Comparison of ENCODE assay signal across 8 cellular contexts in genomic region chr6:11538049-11538798, GRCh38. TPM values are rescaled to one million over a fixed set of nuclear protein-coding genes. Genes with fewer than 3 reads are reported as not detected.
A peak's percentile ranks its signal among the peaks of the same experiment; 100 is the strongest.
DNase-seq lines count a peak whose midpoint lies in the region; ATAC-seq and TF ChIP-seq lines count a peak whose summit lies in the region.

No MANE protein-coding gene starts in this region.

- POLR2A ChIA-PET in activated B cell treated with CpG ODN at 0.5 μM for 24 hours (lab: Charles Lee) = interaction anchor here (0.5 to 0.9 kb wide), 2 partner anchors 23 to 1790 kb away, joined by 3 to 4 read pairs; partner anchors contain the start of gene TBC1D7

- no peaks in the 10 kb centered on the region for H3K9me3 ChIP-seq in left lung

- DNase-seq in Daoy (ENCODE audit: low read depth) = peak; percentile 53
- DNase-seq in HuH-7 (ENCODE audit: low spot score) = peak; percentile 18
- peak; percentile 42 for DNase-seq in activated B cell treated with CpG ODN at 0.5 μM for 24 hours
- DNase-seq in left lung = peak; percentile 51 to 88
- DNase-seq in stimulated activated CD4-positive, alpha-beta T cell treated with anti-CD3 and anti-CD28 coated beads, Interleukin-4, amount 100 ng/mL, for 24 hours = peak; percentile 25

- H3K27ac Mint-ChIP-seq in activated B cell treated with CpG ODN at 0.5 μM for 24 hours = no peak overlapping the region

- H3K9me3 Mint-ChIP-seq in activated B cell treated with CpG ODN at 0.5 μM for 24 hours = no peaks in the 10 kb centered on the region

- H3K4me3 Mint-ChIP-seq in activated B cell treated with CpG ODN at 0.5 μM for 24 hours = peak overlapping the region; percentile 84

- TF ChIP-seq CTCF in activated B cell treated with CpG ODN at 0.5 μM for 24 hours (IDR thresholded peaks at IDR 0.05) (no peak), left lung (IDR thresholded peaks at IDR 0.05) (no peak)

- intact Hi-C loops in activated B cell treated with CpG ODN at 0.5 μM for 24 hours (cut with micrococcal nuclease) = loop anchor here (2.0 to 10.0 kb wide), 4 partner anchors 37 to 1003 kb away; partner anchors contain the start of gene TMEM14B
- intact Hi-C loops in left lung (cut with DNase I) = no loop called here

- ATAC-seq in GM21423 (IDR thresholded peaks at IDR 0.05; ENCODE audit: unreplicated experiment) = peak; percentile 15
- peak; percentile 7 for ATAC-seq in activated B cell treated with CpG ODN at 0.5 μM for 24 hours (ENCODE audit: low read depth)
- peak; percentile 26 for ATAC-seq in left lung
- no peak for ATAC-seq in GM18861 (IDR thresholded peaks at IDR 0.05; ENCODE audit: unreplicated experiment)

- H3K27ac ChIP-seq in cingulate gyrus (ENCODE audit: low read depth, low read length) = peak overlapping the region; percentile 60
- peak overlapping the region; percentile 75 to 96 for H3K27ac ChIP-seq in left lung

- H3K27me3 ChIP-seq in left lung = no peaks in the 10 kb centered on the region

- H3K4me1 Mint-ChIP-seq in activated B cell treated with CpG ODN at 0.5 μM for 24 hours = peaks cover 11% of the 10 kb centered on the region

- CTCF ChIA-PET in activated B cell treated with CpG ODN at 0.5 μM for 24 hours (lab: Charles Lee) = interaction anchor here (0.8 to 1.7 kb wide), 3 partner anchors 14 to 42 kb away, joined by 3 to 8 read pairs (median 6); no protein-coding TSS in a partner anchor

- H3K36me3 Mint-ChIP-seq in activated B cell treated with CpG ODN at 0.5 μM for 24 hours (ENCODE audit: low read depth) = no peaks in the 10 kb centered on the region

- no peaks in the 10 kb centered on the region for H3K27me3 Mint-ChIP-seq in activated B cell treated with CpG ODN at 0.5 μM for 24 hours

- peak overlapping the region; percentile 82 to 93 for H3K4me3 ChIP-seq in left lung

- H3K36me3 ChIP-seq in left lung = no peaks in the 10 kb centered on the region

- H3K4me1 ChIP-seq in left lung = peaks cover 0 to 48% of the 10 kb centered on the region in 2 donors

RNA-seq across cellular contexts. Expression of gene TMEM170B, which starts 0.7 kb away (rescaled TPM):
- 5.2 and 5.8 TPM in 2 replicates for total RNA-seq in Daoy (2014; rRNA removed; shearing (Covaris generic))
- total RNA-seq in activated B cell treated with CpG ODN at 0.5 μM for 24 hours = 2.6 and 2.8 TPM in 2 replicates
- 10 to 100 TPM in 1 of 2 donors, 1 to 10 TPM in 1; 5.4 to 10.1 TPM for total RNA-seq in left lung

Comparison
In these comparisons a context has a peak if more than half of its experiments do, and no peak if none do; other contexts are left out.
1. DNase-seq: peak in every context shown above with its lines; median percentile 70 in left lung; 53 in Daoy; 42 in activated B cell treated with CpG ODN at 0.5 μM for 24 hours; 25 in stimulated activated CD4-positive, alpha-beta T cell treated with anti-CD3 and anti-CD28 coated beads, Interleukin-4, amount 100 ng/mL, for 24 hours; 18 in HuH-7.